In the genomic region with DNA sequence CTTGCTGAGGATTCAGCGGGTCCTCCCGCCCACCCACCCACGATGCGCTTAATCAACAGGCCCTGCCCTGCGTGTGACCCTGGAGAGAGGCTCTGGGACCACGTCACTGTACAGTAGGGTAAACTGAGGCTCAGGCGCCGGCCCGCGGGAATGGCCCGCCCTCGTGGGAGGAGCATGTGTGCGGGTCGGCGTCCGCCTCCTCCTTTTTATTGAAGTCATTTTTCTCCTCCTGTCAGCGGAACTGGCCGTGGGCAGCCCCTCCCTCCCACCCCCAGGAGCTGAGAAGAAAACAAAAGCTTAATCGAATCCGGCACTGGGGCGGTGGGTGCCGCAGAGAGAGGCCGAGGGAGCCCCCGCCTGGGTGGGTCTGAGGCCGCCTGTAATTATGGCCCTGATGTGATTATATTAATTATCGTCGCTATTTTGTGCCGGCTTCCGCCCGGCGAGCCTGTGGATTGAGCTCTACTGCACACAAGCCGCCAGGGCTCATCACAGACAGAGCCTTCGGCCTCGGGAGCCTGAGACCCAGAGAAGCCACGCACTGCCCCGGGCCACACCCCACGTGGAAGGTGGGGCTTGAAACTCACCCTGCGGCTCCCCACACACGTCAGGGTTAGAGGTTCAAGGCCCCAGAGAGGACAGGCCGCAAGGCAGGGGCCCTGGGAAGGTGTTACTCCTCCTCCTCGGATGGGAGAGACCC, we compare ENCODE assay signal across 1 cellular context.
TF ChIP-seq lines count a peak whose summit lies in the region.

No MANE protein-coding gene starts in this region.

TF ChIP-seq in HepG2, 621 proteins besides CTCF, POLR2A, EP300 and RAD21:
- no peak for TF ChIP-seq KMT2B (CRISPR knock-in tag; IDR thresholded peaks at IDR 0.05)
- TF ChIP-seq NCOA1 (CRISPR knock-in tag; IDR thresholded peaks at IDR 0.05): no peak
- TF ChIP-seq KLF9 (CRISPR knock-in tag; IDR thresholded peaks at IDR 0.05; ENCODE audit: low read depth): no peak
- no peak for TF ChIP-seq ZNF782 (CRISPR knock-in tag; IDR thresholded peaks at IDR 0.05; ENCODE audit: borderline replicate concordance)
- no peak for TF ChIP-seq ZNF670 (CRISPR knock-in tag; IDR thresholded peaks at IDR 0.05; ENCODE audit: borderline replicate concordance)
- TF ChIP-seq MATR3 (CRISPR knock-in tag; IDR thresholded peaks at IDR 0.05): no peak
- TF ChIP-seq CBFB (CRISPR knock-in tag; IDR thresholded peaks at IDR 0.05): no peak
- no peak for TF ChIP-seq ZNF34 (CRISPR knock-in tag; IDR thresholded peaks at IDR 0.05; ENCODE audit: borderline replicate concordance)
- TF ChIP-seq MAFK (conservative IDR thresholded peaks at IDR 0.05 in 1 of 2, IDR thresholded peaks at IDR 0.05 in 1 of 2; ENCODE audit: low read length in 2 of 2): no peak
- no peak for TF ChIP-seq ZNF564 (CRISPR knock-in tag; IDR thresholded peaks at IDR 0.05)
- TF ChIP-seq, protein P1, sequence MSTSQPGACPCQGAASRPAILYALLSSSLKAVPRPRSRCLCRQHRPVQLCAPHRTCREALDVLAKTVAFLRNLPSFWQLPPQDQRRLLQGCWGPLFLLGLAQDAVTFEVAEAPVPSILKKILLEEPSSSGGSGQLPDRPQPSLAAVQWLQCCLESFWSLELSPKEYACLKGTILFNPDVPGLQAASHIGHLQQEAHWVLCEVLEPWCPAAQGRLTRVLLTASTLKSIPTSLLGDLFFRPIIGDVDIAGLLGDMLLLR (CRISPR knock-in tag; IDR thresholded peaks at IDR 0.05): no peak
- no peak for TF ChIP-seq SKI (IDR thresholded peaks at IDR 0.05; ENCODE audit: partially characterized antibody)
- TF ChIP-seq, protein P2, sequence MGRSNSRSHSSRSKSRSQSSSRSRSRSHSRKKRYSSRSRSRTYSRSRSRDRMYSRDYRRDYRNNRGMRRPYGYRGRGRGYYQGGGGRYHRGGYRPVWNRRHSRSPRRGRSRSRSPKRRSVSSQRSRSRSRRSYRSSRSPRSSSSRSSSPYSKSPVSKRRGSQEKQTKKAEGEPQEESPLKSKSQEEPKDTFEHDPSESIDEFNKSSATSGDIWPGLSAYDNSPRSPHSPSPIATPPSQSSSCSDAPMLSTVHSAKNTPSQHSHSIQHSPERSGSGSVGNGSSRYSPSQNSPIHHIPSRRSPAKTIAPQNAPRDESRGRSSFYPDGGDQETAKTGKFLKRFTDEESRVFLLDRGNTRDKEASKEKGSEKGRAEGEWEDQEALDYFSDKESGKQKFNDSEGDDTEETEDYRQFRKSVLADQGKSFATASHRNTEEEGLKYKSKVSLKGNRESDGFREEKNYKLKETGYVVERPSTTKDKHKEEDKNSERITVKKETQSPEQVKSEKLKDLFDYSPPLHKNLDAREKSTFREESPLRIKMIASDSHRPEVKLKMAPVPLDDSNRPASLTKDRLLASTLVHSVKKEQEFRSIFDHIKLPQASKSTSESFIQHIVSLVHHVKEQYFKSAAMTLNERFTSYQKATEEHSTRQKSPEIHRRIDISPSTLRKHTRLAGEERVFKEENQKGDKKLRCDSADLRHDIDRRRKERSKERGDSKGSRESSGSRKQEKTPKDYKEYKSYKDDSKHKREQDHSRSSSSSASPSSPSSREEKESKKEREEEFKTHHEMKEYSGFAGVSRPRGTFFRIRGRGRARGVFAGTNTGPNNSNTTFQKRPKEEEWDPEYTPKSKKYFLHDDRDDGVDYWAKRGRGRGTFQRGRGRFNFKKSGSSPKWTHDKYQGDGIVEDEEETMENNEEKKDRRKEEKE (IDR thresholded peaks at IDR 0.05): no peak
- no peak for TF ChIP-seq ZSCAN29 (CRISPR knock-in tag; conservative IDR thresholded peaks at IDR 0.05)
- no peak for TF ChIP-seq ZNF382 (CRISPR knock-in tag; IDR thresholded peaks at IDR 0.05; ENCODE audit: borderline replicate concordance)
- TF ChIP-seq, protein P3, sequence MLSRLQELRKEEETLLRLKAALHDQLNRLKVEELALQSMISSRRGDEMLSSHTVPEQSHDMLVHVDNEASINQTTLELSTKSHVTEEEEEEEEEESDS (CRISPR knock-in tag; IDR thresholded peaks at IDR 0.05; ENCODE audit: borderline replicate concordance): no peak
